In genomic region chr1:89631756-89632155, GRCh38 we compare ENCODE assay signal across 8 cellular contexts. TPM values are rescaled to one million over a fixed set of nuclear protein-coding genes. Genes with fewer than 3 reads are reported as not detected.
DNase-seq lines count a peak whose midpoint lies in the region; ATAC-seq and TF ChIP-seq lines count a peak whose summit lies in the region.

No MANE protein-coding gene starts in this region.

- no peak for TF ChIP-seq CTCF in CD4-positive, alpha-beta T cell (IDR thresholded peaks at IDR 0.05)
- TF ChIP-seq CTCF in OCI-LY7 (conservative IDR thresholded peaks at IDR 0.05; ENCODE audit: low read length) (no peak), endothelial cell (IDR thresholded peaks at IDR 0.05; ENCODE audit: unreplicated experiment) (no peak), GM13976 (IDR thresholded peaks at IDR 0.05; ENCODE audit: borderline replicate concordance, control extremely low read depth, extremely low read depth, insufficient read depth, missing control alignments) (no peak)

- intact Hi-C loops in CD4-positive, alpha-beta T cell (cut with DNase I, micrococcal nuclease), result loop anchor here (1.0 to 10.0 kb wide), 11 partner anchors 21 to 361 kb away; no protein-coding TSS in a partner anchor
- intact Hi-C loops in OCI-LY7 (cut with micrococcal nuclease; ENCODE audit: unreplicated experiment), result loop anchor here (2.0 to 5.0 kb wide), 5 partner anchors 61 to 363 kb away; partner anchors contain the start of genes LRRC8B, LRRC8D and ZNF326

- H3K27ac ChIP-seq in CD4-positive, alpha-beta T cell (ENCODE audit: low read depth, low read length), result peak overlapping the region; percentile 92
- H3K27ac ChIP-seq in OCI-LY7 (ENCODE audit: low read depth, low read length, poor library complexity, severe bottlenecking), result no peak overlapping the region

- H3K9me3 ChIP-seq in CD4-positive, alpha-beta T cell (ENCODE audit: control insufficient read depth, low read length), result no peaks in the 10 kb centered on the region
- H3K9me3 ChIP-seq in OCI-LY7 (ENCODE audit: low read length) (no peaks in the 10 kb centered on the region), neuron (ENCODE audit: low read length) (no peaks in the 10 kb centered on the region)

- peaks cover 89% of the 10 kb centered on the region for H3K4me1 Mint-ChIP-seq in CD4-positive, alpha-beta T cell (ENCODE audit: low read depth)
- peaks cover 17% of the 10 kb centered on the region for H3K4me1 Mint-ChIP-seq in endothelial cell (ENCODE audit: unreplicated experiment)

- H4K20me1 ChIP-seq in OCI-LY7 (ENCODE audit: insufficient read depth, low read length), result no peaks in the 10 kb centered on the region

- in situ Hi-C loops in GM13976 (cut with MboI; ENCODE audit: low sequenced_read_pairs, unreplicated experiment), result loop anchor here (10.0 kb wide), 1 partner anchor 133 kb away; no protein-coding TSS in a partner anchor

- peaks cover 22% of the 10 kb centered on the region; the same call in 1 of the 2 replicates for H3K79me2 ChIP-seq in OCI-LY7 (ENCODE audit: insufficient read depth, low read depth, low read length)

- no peaks in the 10 kb centered on the region for H3K9me2 ChIP-seq in OCI-LY7 (ENCODE audit: insufficient read depth, low read length)

- H3K36me3 ChIP-seq in OCI-LY7 (ENCODE audit: insufficient read depth, low read length), result no peaks in the 10 kb centered on the region
- no peaks in the 10 kb centered on the region for H3K36me3 ChIP-seq in neuron (ENCODE audit: insufficient read depth, low read length)

- H3K4me2 ChIP-seq in OCI-LY7 (ENCODE audit: low read length), result peak overlapping the region; percentile 75; the same call in 1 of the 2 replicates

- H3K9me3 Mint-ChIP-seq in CD4-positive, alpha-beta T cell, result no peaks in the 10 kb centered on the region
- no peaks in the 10 kb centered on the region for H3K9me3 Mint-ChIP-seq in endothelial cell (ENCODE audit: unreplicated experiment)

- TSS peak; percentile 57 for BruUV-seq in OCI-LY7 (replicated peaks; lab: Mats Ljungman, UMichigan)

- ATAC-seq in CD4-positive, alpha-beta T cell (ENCODE audit: poor library complexity), result no peak
- no peak for ATAC-seq in GM21529 (IDR thresholded peaks at IDR 0.05; ENCODE audit: unreplicated experiment)

- peaks cover 40% of the 10 kb centered on the region for H3K36me3 Mint-ChIP-seq in CD4-positive, alpha-beta T cell (ENCODE audit: low read depth)
- H3K36me3 Mint-ChIP-seq in endothelial cell (ENCODE audit: low read depth, unreplicated experiment), result peaks cover 5% of the 10 kb centered on the region

- H3K27me3 ChIP-seq in CD4-positive, alpha-beta T cell (ENCODE audit: control insufficient read depth, insufficient read depth, low read length), result no peaks in the 10 kb centered on the region
- H3K27me3 ChIP-seq in neuron (ENCODE audit: insufficient read depth, low read length), result peaks cover 6% of the 10 kb centered on the region

- peak overlapping the region; percentile 95 for H3K4me3 Mint-ChIP-seq in CD4-positive, alpha-beta T cell
- H3K4me3 Mint-ChIP-seq in endothelial cell (ENCODE audit: unreplicated experiment), result peak overlapping the region; percentile 94

- POLR2A ChIA-PET in CD4-positive, alpha-beta T cell (lab: Charles Lee), result interaction anchor here (0.7 to 19.3 kb wide), 15 partner anchors 8 to 505 kb away, joined by 3 to 683 read pairs (median 5); partner anchors contain the start of gene LRRC8B
- POLR2A ChIA-PET in OCI-LY7 (lab: Charles Lee), result interaction anchor here (0.6 to 14.0 kb wide), 4 partner anchors 35 to 130 kb away, joined by 3 to 90 read pairs (median 3); no protein-coding TSS in a partner anchor

- peak overlapping the region; percentile 98 for H3K27ac Mint-ChIP-seq in CD4-positive, alpha-beta T cell
- peak overlapping the region; percentile 16 for H3K27ac Mint-ChIP-seq in endothelial cell (ENCODE audit: unreplicated experiment)

- H3K4me1 ChIP-seq in OCI-LY7 (ENCODE audit: insufficient read depth, low read length, poor library complexity, severe bottlenecking) (peaks cover 25% of the 10 kb centered on the region), neuron (ENCODE audit: insufficient read depth, low read length) (peaks cover 14% of the 10 kb centered on the region)

- CTCF ChIA-PET in CD4-positive, alpha-beta T cell (lab: Charles Lee), result interaction anchor here (0.8 to 12.3 kb wide), 6 partner anchors 9 to 131 kb away, joined by 3 to 133 read pairs (median 4); no protein-coding TSS in a partner anchor
- CTCF ChIA-PET in OCI-LY7 (lab: Charles Lee; ENCODE audit: unreplicated experiment), result interaction anchor here (1.5 kb wide), 1 partner anchor 131 kb away, joined by 5 read pairs; no protein-coding TSS in a partner anchor

- H3K4me3 ChIP-seq in OCI-LY7 (ENCODE audit: low read depth, low read length, poor library complexity, severe bottlenecking) (no peak overlapping the region), neuron (ENCODE audit: low read length) (peak overlapping the region; percentile 91)

- DNase-seq in CD4-positive, alpha-beta T cell, result no peak
- DNase-seq in OCI-LY7 (ENCODE audit: low spot score) (no peak), endothelial cell (ENCODE audit: low spot score) (no peak), NCI-H1694 (lab: John Stamatoyannopoulos, UW) (no peak), GM13976 (ENCODE audit: low spot score) (no peak), NCI-H446 treated with DMSO at 0.1 percent for 48 hours (lab: John Stamatoyannopoulos, UW) (no peak)

- H3K27me3 Mint-ChIP-seq in CD4-positive, alpha-beta T cell, result no peaks in the 10 kb centered on the region
- peaks cover 6% of the 10 kb centered on the region for H3K27me3 Mint-ChIP-seq in endothelial cell (ENCODE audit: unreplicated experiment)

- H2AFZ ChIP-seq in OCI-LY7 (ENCODE audit: low read length) (no peak overlapping the region; the same call in 1 of the 2 replicates), neuron (ENCODE audit: low read depth, low read length) (peak overlapping the region; percentile 99)

RNA-seq across cellular contexts. Expression of gene LRRC8C, which starts 1.2 kb away (rescaled TPM):
- total RNA-seq in CD4-positive, alpha-beta T cell, result 10 to 100 TPM; 28.4 to 30.2 TPM
- total RNA-seq in OCI-LY7 (2014; rRNA removed; shearing (Covaris generic)), result 4.1 and 6.0 TPM in 2 replicates
- 8.8 and 9.0 TPM in 2 replicates for total RNA-seq in OCI-LY7 (2022)
- 20.1 TPM for total RNA-seq in endothelial cell (ENCODE audit: unreplicated experiment)
